Comparison of ENCODE assay signal across 16 cellular contexts in the genomic region with DNA sequence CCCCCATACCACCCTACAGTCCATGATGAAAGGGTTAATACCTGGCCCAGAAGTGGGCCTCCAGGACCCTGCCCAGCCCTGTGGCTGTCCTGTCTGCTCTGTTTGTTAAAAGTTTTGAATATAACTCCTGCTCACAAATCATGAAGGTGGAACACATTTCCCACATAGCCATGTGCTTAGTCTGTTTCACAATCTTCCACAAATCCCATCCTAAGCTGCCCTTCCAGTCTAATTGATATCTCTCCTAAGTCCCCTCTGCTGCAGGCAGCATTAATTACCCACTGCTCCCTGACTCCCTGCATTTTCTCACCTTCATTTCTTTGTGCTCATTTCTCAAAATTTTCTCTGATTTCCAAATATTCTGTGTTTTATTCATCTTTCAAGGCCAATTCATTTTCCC.
"Had no signal": no experiment of that assay in that cellular context is flagged by ENCODE, and none has a peak within 500 bp of the region (broad histone marks: within the 10 kb centered on the region; RNA-seq: fewer than 3 reads in every experiment).

No MANE protein-coding gene starts in this region.

- H3K4me3 ChIP-seq: gastrocnemius medialis, right atrium auricular region, testis, tibial nerve had no signal

- DNase-seq: effector memory CD4-positive, alpha-beta T cell; gastrocnemius medialis; kidney; left colon; left ventricle myocardium superior; naive thymus-derived CD4-positive, alpha-beta T cell; posterior cingulate gyrus; small intestine; stimulated activated CD4-positive, alpha-beta T cell treated with anti-CD3 and anti-CD28 coated beads, Interleukin-4, amount 100 ng/mL, for 1 hour; stimulated activated CD8-positive, alpha-beta memory T cell treated with anti-CD3 and anti-CD28 coated beads, Interleukin-4, amount 100 ng/mL, for 48 hours; stimulated activated naive CD8-positive, alpha-beta T cell treated with anti-CD3 and anti-CD28 coated beads, Interleukin-15, Interleukin-2, amounts not matched to agents 100 U/mL and 50 U/mL, for 24 hours; testis had no signal

- H3K27ac Mint-ChIP-seq: naive thymus-derived CD4-positive, alpha-beta T cell; stimulated activated effector memory CD8-positive, alpha-beta T cell treated with anti-CD3 and anti-CD28 coated beads, Interleukin-12 subunit alpha, Interleukin-12 subunit beta, amount 100 ng/mL, for 72 hours had no signal

- H3K9me3 Mint-ChIP-seq: stimulated activated effector memory CD8-positive, alpha-beta T cell treated with anti-CD3 and anti-CD28 coated beads, Interleukin-12 subunit alpha, Interleukin-12 subunit beta, amount 100 ng/mL, for 72 hours had no signal

- H3K27me3 ChIP-seq: gastrocnemius medialis, right atrium auricular region, testis, tibial nerve had no signal

- H3K36me3 ChIP-seq: gastrocnemius medialis, right atrium auricular region, tibial nerve had no signal

- H3K36me3 Mint-ChIP-seq: stimulated activated effector memory CD8-positive, alpha-beta T cell treated with anti-CD3 and anti-CD28 coated beads, Interleukin-12 subunit alpha, Interleukin-12 subunit beta, amount 100 ng/mL, for 72 hours had no signal

- H3K9me3 ChIP-seq: gastrocnemius medialis, right atrium auricular region, testis, tibial nerve had no signal

- FAIRE-seq: endometrium, kidney, small intestine had no signal

- H3K27ac ChIP-seq: gastrocnemius medialis, right atrium auricular region, tibial nerve had no signal

- H3K4me3 Mint-ChIP-seq: naive thymus-derived CD4-positive, alpha-beta T cell; stimulated activated effector memory CD8-positive, alpha-beta T cell treated with anti-CD3 and anti-CD28 coated beads, Interleukin-12 subunit alpha, Interleukin-12 subunit beta, amount 100 ng/mL, for 72 hours had no signal

- H3K4me1 ChIP-seq: gastrocnemius medialis, right atrium auricular region, testis, tibial nerve had no signal

- H3K4me1 Mint-ChIP-seq: stimulated activated effector memory CD8-positive, alpha-beta T cell treated with anti-CD3 and anti-CD28 coated beads, Interleukin-12 subunit alpha, Interleukin-12 subunit beta, amount 100 ng/mL, for 72 hours had no signal
